Comparison of ENCODE assay signal across 26 cellular contexts in the genomic region with DNA sequence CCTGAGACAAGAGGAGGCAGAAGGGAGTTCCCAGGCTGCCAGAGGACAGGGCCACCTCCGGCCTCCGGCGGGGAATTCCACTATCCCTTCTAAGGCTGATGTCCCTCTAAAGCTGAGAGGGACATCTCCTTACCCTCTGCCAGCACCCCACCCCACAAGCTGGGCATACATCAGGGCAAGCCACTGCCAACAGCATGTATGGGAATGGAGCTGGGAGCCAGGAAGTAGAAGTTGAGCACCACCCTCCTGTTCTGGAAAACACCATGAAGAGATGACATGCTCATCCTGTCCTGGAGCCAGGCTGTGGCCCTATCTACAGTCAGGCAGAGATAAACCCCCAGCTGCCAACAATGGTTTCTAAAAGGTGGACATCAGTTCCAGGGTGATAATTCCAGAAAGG. TPM values are rescaled to one million over a fixed set of nuclear protein-coding genes. Genes with fewer than 3 reads are reported as not detected.
A peak's percentile ranks its signal among the peaks of the same experiment; 100 is the strongest.
DNase-seq lines count a peak whose midpoint lies in the region; ATAC-seq, FAIRE-seq and TF ChIP-seq lines count a peak whose summit lies in the region.
"Had no signal": no experiment of that assay in that cellular context is flagged by ENCODE, and none has a peak within 500 bp of the region (broad histone marks: within the 10 kb centered on the region; RNA-seq: fewer than 3 reads in every experiment).

No MANE protein-coding gene starts in this region.

- H2AFZ ChIP-seq in GM12878 (ENCODE audit: control insufficient read depth, low read depth, low read length) = no peak overlapping the region

- H3K27me3 Mint-ChIP-seq in naive thymus-derived CD4-positive, alpha-beta T cell = peaks cover 0 to 5% (median 0%) of the 10 kb centered on the region in 5 donors
- H3K27me3 Mint-ChIP-seq: B cell had no signal

- ATAC-seq in activated naive CD4-positive, alpha-beta T cell treated with anti-CD3 and anti-CD28 coated beads, Interleukin-2, amount 50 U/mL, for 72 hours = no peak
- no peak for ATAC-seq in GM12878
- ATAC-seq in naive thymus-derived CD4-positive, alpha-beta T cell = no peak
- no peak for ATAC-seq in upper lobe of left lung (ENCODE audit: low FRiP score in 2 of 2)
- ATAC-seq: activated T-cell treated with anti-CD3 and anti-CD28 coated beads, Interleukin-2, amount 50 U/mL, for 72 hours; gastroesophageal sphincter had no signal

- no TSS peak for BruUV-seq in GM12878 (replicated peaks; lab: Mats Ljungman, UMichigan)

- no peaks in the 10 kb centered on the region for H3K27me3 ChIP-seq in GM12878 (replicated peaks in 1 of 2; ENCODE audit: control insufficient read depth in 2 of 2, insufficient read depth in 2 of 2, low read length in 1 of 2)
- no peaks in the 10 kb centered on the region for H3K27me3 ChIP-seq in naive thymus-derived CD4-positive, alpha-beta T cell (ENCODE audit: control insufficient read depth in 2 of 2, insufficient read depth in 2 of 2, low read length in 2 of 2)
- no peaks in the 10 kb centered on the region for H3K27me3 ChIP-seq in upper lobe of left lung
- H3K27me3 ChIP-seq: gastroesophageal sphincter, Peyer's patch, right atrium auricular region, SJCRH30 had no signal

- in situ Hi-C loops in GM12878 (cut with MboI) = no loop called here

- H3K27ac Mint-ChIP-seq in activated naive CD4-positive, alpha-beta T cell treated with anti-CD3 and anti-CD28 coated beads, Interleukin-2, amount 50 U/mL, for 72 hours = peak overlapping the region; percentile 67
- H3K27ac Mint-ChIP-seq in naive thymus-derived CD4-positive, alpha-beta T cell = peak overlapping the region in 8 of 9 donors; percentile 81 to 96 (median 86)
- H3K27ac Mint-ChIP-seq: activated T-cell treated with anti-CD3 and anti-CD28 coated beads, Interleukin-2, amount 50 U/mL, for 72 hours had no signal

- no peak for TF ChIP-seq RAD21 in GM12878 (IDR thresholded peaks at IDR 0.05; ENCODE audit: insufficient read depth, low read depth, low read length)

- no peak for TF ChIP-seq CTCF in GM12878 (IDR thresholded peaks at IDR 0.05 in 2 of 3, conservative IDR thresholded peaks at IDR 0.05 in 1 of 3; ENCODE audit: control insufficient read depth in 2 of 3, extremely low read depth in 1 of 3, insufficient read depth in 1 of 3, low read depth in 3 of 3, low read length in 3 of 3)
- no peak for TF ChIP-seq CTCF in upper lobe of left lung (IDR thresholded peaks at IDR 0.05)

- CTCF ChIA-PET in GM12878 (lab: Yijun Ruan, JAX) = interaction anchor here (0.9 to 2.2 kb wide), 3 partner anchors 17 to 26 kb away, joined by 3 to 7 read pairs (median 4); no protein-coding TSS in a partner anchor
- CTCF ChIA-PET in naive thymus-derived CD4-positive, alpha-beta T cell (lab: Charles Lee) = interaction anchor here (1.0 to 1.7 kb wide), 2 partner anchors 18 to 21 kb away, joined by 4 to 11 read pairs; no protein-coding TSS in a partner anchor

- H3K4me3 Mint-ChIP-seq in naive thymus-derived CD4-positive, alpha-beta T cell = peak overlapping the region in 3 of 10 donors; percentile 15 to 45 (median 19)
- H3K4me3 Mint-ChIP-seq: activated T-cell treated with anti-CD3 and anti-CD28 coated beads, Interleukin-2, amount 50 U/mL, for 72 hours had no signal

- no peaks in the 10 kb centered on the region; the same call in none of the 2 replicates for H3K4me1 ChIP-seq in GM12878 (ENCODE audit: control insufficient read depth, insufficient read depth, low read length)
- peaks cover 17 to 22% of the 10 kb centered on the region in 2 donors for H3K4me1 ChIP-seq in naive thymus-derived CD4-positive, alpha-beta T cell (ENCODE audit: control insufficient read depth in 2 of 2, insufficient read depth in 2 of 2, low read length in 2 of 2)
- H3K4me1 ChIP-seq in upper lobe of left lung = peaks cover 18 to 30% (median 24%) of the 10 kb centered on the region in 4 donors

- H3K9ac ChIP-seq in GM12878 (ENCODE audit: control insufficient read depth, insufficient read depth, low read length) = no peak overlapping the region

- TF ChIP-seq EP300 in GM12878 (IDR thresholded peaks at IDR 0.05; ENCODE audit: borderline replicate concordance in 1 of 2, control insufficient read depth in 1 of 2, low read depth in 2 of 2, low read length in 2 of 2) = no peak
- TF ChIP-seq EP300 in upper lobe of left lung (IDR thresholded peaks at IDR 0.05) = no peak

- TF ChIP-seq POLR2A in GM12878 (IDR thresholded peaks at IDR 0.05; ENCODE audit: low read depth, low read length) = no peak
- no peak for TF ChIP-seq POLR2A in upper lobe of left lung (IDR thresholded peaks at IDR 0.05)

- no peaks in the 10 kb centered on the region for H3K79me2 ChIP-seq in GM12878 (ENCODE audit: control insufficient read depth, insufficient read depth, low read length)

- no peaks in the 10 kb centered on the region for H3K9me3 ChIP-seq in GM12878 (replicated peaks; ENCODE audit: control insufficient read depth, insufficient read depth, low read length)
- no peaks in the 10 kb centered on the region for H3K9me3 ChIP-seq in naive thymus-derived CD4-positive, alpha-beta T cell (ENCODE audit: control insufficient read depth in 2 of 3, low read length in 3 of 3)
- H3K9me3 ChIP-seq in upper lobe of left lung = no peaks in the 10 kb centered on the region
- H3K9me3 ChIP-seq: gastroesophageal sphincter, Peyer's patch, right atrium auricular region, SJCRH30 had no signal

- no peaks in the 10 kb centered on the region for H3K36me3 Mint-ChIP-seq in activated naive CD4-positive, alpha-beta T cell treated with anti-CD3 and anti-CD28 coated beads, Interleukin-2, amount 50 U/mL, for 72 hours
- peaks cover 3 to 27% (median 12%) of the 10 kb centered on the region in 5 donors for H3K36me3 Mint-ChIP-seq in naive thymus-derived CD4-positive, alpha-beta T cell

- intact Hi-C loops in GM12878 (cut with micrococcal nuclease; ENCODE audit: unreplicated experiment) = no loop called here
- intact Hi-C loops in naive thymus-derived CD4-positive, alpha-beta T cell (cut with micrococcal nuclease) = no loop called here

- H3K4me3 ChIP-seq in GM12878 (no peak overlapping the region), upper lobe of left lung (no peak overlapping the region)
- no peak overlapping the region for H3K4me3 ChIP-seq in naive thymus-derived CD4-positive, alpha-beta T cell (ENCODE audit: low read length)
- H3K4me3 ChIP-seq: gastroesophageal sphincter, Peyer's patch, right atrium auricular region, SJCRH30 had no signal

- H3K36me3 ChIP-seq in GM12878 (ENCODE audit: control insufficient read depth in 2 of 2, insufficient read depth in 2 of 2, low read length in 1 of 2) (no peaks in the 10 kb centered on the region), upper lobe of left lung (peaks cover 0 to 28% (median 13%) of the 10 kb centered on the region in 4 donors)
- peaks cover 0 to 33% (median 3%) of the 10 kb centered on the region in 3 experiments for H3K36me3 ChIP-seq in naive thymus-derived CD4-positive, alpha-beta T cell (ENCODE audit: control insufficient read depth in 2 of 3, insufficient read depth in 3 of 3, low read length in 3 of 3)
- H3K36me3 ChIP-seq: SJCRH30 had no signal

- H4K20me1 ChIP-seq in GM12878 (ENCODE audit: control insufficient read depth, insufficient read depth) = no peaks in the 10 kb centered on the region

- no peak for DNase-seq in activated naive CD4-positive, alpha-beta T cell treated with anti-CD3 and anti-CD28 coated beads, Interleukin-2, amount 50 U/mL, for 72 hours (ENCODE audit: low spot score in 2 of 2)
- no peak for DNase-seq in activated naive CD4-positive, alpha-beta T cell (lab: John Stamatoyannopoulos, UW)
- DNase-seq in GM12878 (ENCODE audit: low read depth, low spot score) (no peak), upper lobe of left lung (no peak), epidermal melanocyte (ENCODE audit: insufficient read length, low spot score) (no peak), pons (ENCODE audit: low spot score) (no peak)
- DNase-seq in naive thymus-derived CD4-positive, alpha-beta T cell = no peak
- DNase-seq in activated CD4-positive, alpha-beta T cell treated with anti-CD3 and anti-CD28 coated beads, Interleukin-2, amount 50 U/mL, for 48 hours = no peak
- DNase-seq: activated naive CD4-positive, alpha-beta T cell treated with anti-CD3 and anti-CD28 coated beads, Interleukin-2, amount 50 U/mL, for 16 hours; activated T-cell treated with anti-CD3 and anti-CD28 coated beads, Interleukin-2, amount 50 U/mL, for 72 hours; anterior cingulate cortex; COR-L47; DMS53; GOT3; hypothalamus; immature natural killer cell; NCI-H2029 treated with DMSO at 0.1 percent for 48 hours; NCI-H69; SJCRH30; trophoblast cell had no signal

- RAD21 ChIA-PET in GM12878 (lab: Charles Lee; ENCODE audit: unreplicated experiment) = interaction anchor here (1.2 kb wide), 1 partner anchor 19 kb away, joined by 3 read pairs; no protein-coding TSS in a partner anchor

- FAIRE-seq in GM12878 (lab: Jason Lieb, UNC) = no peak
- FAIRE-seq: endometrium, G401.6 had no signal

- SMC1A ChIA-PET in GM12878 (lab: Charles Lee; ENCODE audit: uncharacterized antibody, unreplicated experiment) = interaction anchor here (0.6 to 0.7 kb wide), 2 partner anchors 48 to 55 kb away, joined by 3 read pairs; no protein-coding TSS in a partner anchor

- H3K9me3 Mint-ChIP-seq in activated naive CD4-positive, alpha-beta T cell treated with anti-CD3 and anti-CD28 coated beads, Interleukin-2, amount 50 U/mL, for 72 hours = no peaks in the 10 kb centered on the region
- peaks cover 0 to 2% (median 0%) of the 10 kb centered on the region in 11 donors for H3K9me3 Mint-ChIP-seq in naive thymus-derived CD4-positive, alpha-beta T cell
- H3K9me3 Mint-ChIP-seq: activated T-cell treated with anti-CD3 and anti-CD28 coated beads, Interleukin-2, amount 50 U/mL, for 72 hours; immature natural killer cell had no signal

- POLR2A ChIA-PET in GM12878 (lab: Charles Lee) = interaction anchor here (0.8 to 1.6 kb wide), 2 partner anchors 21 to 25 kb away, joined by 3 read pairs; no protein-coding TSS in a partner anchor
- POLR2A ChIA-PET in naive thymus-derived CD4-positive, alpha-beta T cell (lab: Charles Lee) = interaction anchor here (1.5 to 1.6 kb wide), 2 partner anchors 13 to 115 kb away, joined by 4 to 6 read pairs; no protein-coding TSS in a partner anchor

- WGBS in GM12878 (ENCODE audit: insufficient coverage, insufficient replicate concordance, low lambda C conversion rate, missing lambda C conversion rate) = 63% methylated on average over 3 of the region's 3 CpGs
- WGBS in upper lobe of left lung, 2 donors = 48% methylated on average over 3 of the region's 3 CpGs; no CpG with 5 or more reads in 1 of the 2 donors

- H3K4me1 Mint-ChIP-seq in naive thymus-derived CD4-positive, alpha-beta T cell = peaks cover 20 to 42% (median 30%) of the 10 kb centered on the region in 7 donors

- H3K4me2 ChIP-seq in GM12878 (ENCODE audit: control insufficient read depth, insufficient read depth) = no peak overlapping the region

- H3K27ac ChIP-seq in GM12878 (ENCODE audit: control insufficient read depth, insufficient read depth) (no peak overlapping the region), upper lobe of left lung (peak overlapping the region; percentile 50 to 94 (median 78))
- H3K27ac ChIP-seq in naive thymus-derived CD4-positive, alpha-beta T cell (ENCODE audit: low read depth, low read length) = peak overlapping the region; percentile 85
- H3K27ac ChIP-seq: Peyer's patch, right atrium auricular region, SJCRH30 had no signal

RNA-seq across cellular contexts. Expression of a gene that starts 7.1 kb away (rescaled TPM):
- 10 to 100 TPM; 10.0 to 18.5 TPM for total RNA-seq in activated naive CD4-positive, alpha-beta T cell treated with anti-CD3 and anti-CD28 coated beads, Interleukin-2, amount 50 U/mL, for 72 hours
- total RNA-seq in GM12878 (2013; cell fraction: nucleolus; rRNA removed) = 3.8 and 5.4 TPM in 2 replicates
- total RNA-seq in GM12878 (2014; rRNA removed) (0.73 and 1.2 TPM in 2 replicates), GM12878 (2014; rRNA removed; fragmentation: Illumina TruSeq; extraction: Trizol) (0.55 and 0.89 TPM in 2 replicates), GM12878 (2021) (1.6 and 2.4 TPM in 2 replicates), upper lobe of left lung (10 to 100 TPM; 20.8 to 80.1 (median 36.1) TPM)
- 5.4 TPM for polyA plus RNA-seq in GM12878 (2011; ENCODE audit: low read depth)
- polyA plus RNA-seq in GM12878 (2011; rRNA removed) (1.8 and 3.5 TPM in 2 replicates), GM12878 (2014; fragmentation: Illumina TruSeq; extraction: Trizol) (0.32 and 1.0 TPM in 2 replicates), GM12878 (2014; fragmentation: Nextera tagmentation; extraction: Ambion mirVana) (under 1 TPM in 1 of 2 experiments, not detected in 1; 0.20 TPM), GM12878 (2014; rRNA removed) (1.5 and 3.9 TPM in 2 replicates), GM12878 (2016; fragmentation: Nextera tagmentation; extraction: Ambion mirVana) (1 to 10 TPM; 1.2 to 2.0 TPM)
- polyA plus RNA-seq in GM12878 (2011; cell fraction: cytosol; rRNA removed) = 3.6 and 4.2 TPM in 2 replicates
- polyA plus RNA-seq in GM12878 (2011; cell fraction: nucleus; rRNA removed) = 12.2 and 13.7 TPM in 2 replicates
- 3.9 and 5.8 TPM in 2 replicates for polyA plus RNA-seq in GM12878 (2012)
- polyA minus RNA-seq in GM12878 (2011; rRNA and poly(A)+ RNA removed) = 4.3 and 4.8 TPM in 2 replicates
- polyA minus RNA-seq in GM12878 (2011; cell fraction: cytosol; rRNA and poly(A)+ RNA removed) = 3.6 and 4.5 TPM in 2 replicates
- polyA minus RNA-seq in GM12878 (2011; cell fraction: nucleus; rRNA and poly(A)+ RNA removed) = 3.1 and 6.9 TPM in 2 replicates
- total RNA-seq in naive thymus-derived CD4-positive, alpha-beta T cell = 10 to 100 TPM; 18.4 to 44.0 (median 41.3) TPM
- polyA plus RNA-seq in naive thymus-derived CD4-positive, alpha-beta T cell = 10 to 100 TPM; 13.1 to 26.3 TPM

RNA-seq across cellular contexts. Expression of a gene that starts 16.7 kb away (rescaled TPM):
- 1 to 10 TPM in 1 of 2 donors, under 1 TPM in 1; 0.18 to 1.9 TPM for total RNA-seq in activated naive CD4-positive, alpha-beta T cell treated with anti-CD3 and anti-CD28 coated beads, Interleukin-2, amount 50 U/mL, for 72 hours
- total RNA-seq in GM12878 (2013; cell fraction: nucleolus; rRNA removed) = 1.2 and 4.2 TPM in 2 replicates
- not detected in 2 replicates for total RNA-seq in GM12878 (2014; rRNA removed)
- total RNA-seq in GM12878 (2014; rRNA removed; fragmentation: Illumina TruSeq; extraction: Trizol) = 0.04 TPM in 1 of 2 replicates, not detected in the other
- total RNA-seq in GM12878 (2021) = 0.08 TPM in 2 replicates
- polyA plus RNA-seq in GM12878 (2011; ENCODE audit: low read depth) = 0.05 TPM
- 0.03 and 0.05 TPM in 2 replicates for polyA plus RNA-seq in GM12878 (2011; rRNA removed)
- polyA plus RNA-seq in GM12878 (2011; cell fraction: cytosol; rRNA removed) = 0.02 and 0.03 TPM in 2 replicates
- 0.35 and 0.81 TPM in 2 replicates for polyA plus RNA-seq in GM12878 (2011; cell fraction: nucleus; rRNA removed)
- 0.07 and 0.50 TPM in 2 replicates for polyA plus RNA-seq in GM12878 (2012)
- polyA plus RNA-seq in GM12878 (2014; fragmentation: Illumina TruSeq; extraction: Trizol) = not detected in 2 replicates
- polyA plus RNA-seq in GM12878 (2014; fragmentation: Nextera tagmentation; extraction: Ambion mirVana) = under 1 TPM; 0.07 to 0.14 TPM
- polyA plus RNA-seq in GM12878 (2014; rRNA removed) = 0.03 and 0.04 TPM in 2 replicates
- under 1 TPM in 1 of 2 experiments, not detected in 1; 0.29 TPM for polyA plus RNA-seq in GM12878 (2016; fragmentation: Nextera tagmentation; extraction: Ambion mirVana)
- polyA minus RNA-seq in GM12878 (2011; rRNA and poly(A)+ RNA removed) = 0.07 and 0.21 TPM in 2 replicates
- polyA minus RNA-seq in GM12878 (2011; cell fraction: cytosol; rRNA and poly(A)+ RNA removed) = not detected in 2 replicates
- polyA minus RNA-seq in GM12878 (2011; cell fraction: nucleus; rRNA and poly(A)+ RNA removed) = 0.10 and 3.7 TPM in 2 replicates
- 1 to 10 TPM; 1.5 to 9.4 (median 7.5) TPM for total RNA-seq in naive thymus-derived CD4-positive, alpha-beta T cell
- polyA plus RNA-seq in naive thymus-derived CD4-positive, alpha-beta T cell = under 1 TPM; 0.41 to 0.73 TPM
- 10 to 100 TPM in 3 of 6 donors, 1 to 10 TPM in 3; 2.3 to 34.8 (median 14.3) TPM for total RNA-seq in upper lobe of left lung
- total RNA-seq: SJCRH30 had no signal

RNA-seq across cellular contexts. Expression of a gene that starts 31.7 kb away (rescaled TPM):
- 10 to 100 TPM; 13.2 to 13.8 TPM for total RNA-seq in activated naive CD4-positive, alpha-beta T cell treated with anti-CD3 and anti-CD28 coated beads, Interleukin-2, amount 50 U/mL, for 72 hours
- 18.9 TPM in 2 replicates for total RNA-seq in GM12878 (2013; cell fraction: nucleolus; rRNA removed)
- total RNA-seq in GM12878 (2014; rRNA removed) (3.4 and 3.9 TPM in 2 replicates), GM12878 (2014; rRNA removed; fragmentation: Illumina TruSeq; extraction: Trizol) (1.3 and 1.9 TPM in 2 replicates), GM12878 (2021) (3.7 and 4.1 TPM in 2 replicates), upper lobe of left lung (10 to 100 TPM in 5 of 6 donors, 1 to 10 TPM in 1; 5.6 to 41.9 (median 19.0) TPM)
- polyA plus RNA-seq in GM12878 (2011; ENCODE audit: low read depth) = 3.8 TPM
- polyA plus RNA-seq in GM12878 (2011; rRNA removed) (3.1 and 5.4 TPM in 2 replicates), GM12878 (2014; fragmentation: Illumina TruSeq; extraction: Trizol) (0.41 and 1.4 TPM in 2 replicates), GM12878 (2014; fragmentation: Nextera tagmentation; extraction: Ambion mirVana) (under 1 TPM in 1 of 2 experiments, not detected in 1; 0.15 TPM), GM12878 (2014; rRNA removed) (4.2 and 4.3 TPM in 2 replicates), GM12878 (2016; fragmentation: Nextera tagmentation; extraction: Ambion mirVana) (1 to 10 TPM; 2.1 TPM)
- polyA plus RNA-seq in GM12878 (2011; cell fraction: cytosol; rRNA removed) = 7.7 and 8.5 TPM in 2 replicates
- 44.3 and 44.4 TPM in 2 replicates for polyA plus RNA-seq in GM12878 (2011; cell fraction: nucleus; rRNA removed)
- 5.6 and 5.9 TPM in 2 replicates for polyA plus RNA-seq in GM12878 (2012)
- polyA minus RNA-seq in GM12878 (2011; rRNA and poly(A)+ RNA removed) = 7.5 and 18.4 TPM in 2 replicates
- polyA minus RNA-seq in GM12878 (2011; cell fraction: cytosol; rRNA and poly(A)+ RNA removed) = 2.8 and 3.2 TPM in 2 replicates
- 14.3 and 19.2 TPM in 2 replicates for polyA minus RNA-seq in GM12878 (2011; cell fraction: nucleus; rRNA and poly(A)+ RNA removed)
- total RNA-seq in naive thymus-derived CD4-positive, alpha-beta T cell = 10 to 100 TPM; 22.4 to 43.3 (median 29.5) TPM
- 10 to 100 TPM; 15.7 to 28.9 TPM for polyA plus RNA-seq in naive thymus-derived CD4-positive, alpha-beta T cell
